Comparison of ENCODE assay signal across 1 cellular context in genomic region chr17:9576521-9577401, GRCh38.
TF ChIP-seq lines count a peak whose summit lies in the region.

Gene CFAP52, plus strand, starts transcription at chr17:9576642. Its CDS starts 54 bp downstream, at chr17:9576696.

TF ChIP-seq in GM12878, 131 proteins besides CTCF, POLR2A, EP300 and RAD21 (continued from another document):
- TF ChIP-seq HCFC1 (IDR thresholded peaks at IDR 0.05; ENCODE audit: low read length) (0 out of 2 replicates have a peak, but pooled peaks have one; percentile 7), ZZZ3 (IDR thresholded peaks at IDR 0.05; ENCODE audit: control insufficient read depth, insufficient read length, low read depth) (no peak), SIN3A (IDR thresholded peaks at IDR 0.05; ENCODE audit: low read depth, low read length) (peak; percentile 75; the same call in 1 of the 2 replicates), MEF2A (IDR thresholded peaks at IDR 0.05; ENCODE audit: insufficient read depth, low read depth, low read length) (no peak), BCL3 (IDR thresholded peaks at IDR 0.05; ENCODE audit: borderline replicate concordance, insufficient read depth, low read depth, low read length, poor library complexity, severe bottlenecking) (no peak), ZNF217 (IDR thresholded peaks at IDR 0.05) (no peak), RELA (IDR thresholded peaks at IDR 0.05; ENCODE audit: borderline replicate concordance, partially characterized antibody) (no peak), PRDM15 (CRISPR knock-in tag; IDR thresholded peaks at IDR 0.05) (no peak), SUPT20H (IDR thresholded peaks at IDR 0.05; ENCODE audit: borderline replicate concordance, control insufficient read depth, low read depth, low read length) (no peak), POLR2AphosphoS5 (IDR thresholded peaks at IDR 0.05; ENCODE audit: low read length) (no peak), CEBPB (IDR thresholded peaks at IDR 0.05; ENCODE audit: borderline replicate concordance in 1 of 2, low read depth in 2 of 2, low read length in 2 of 2) (no peak), BACH1 (IDR thresholded peaks at IDR 0.05; ENCODE audit: borderline replicate concordance) (no peak), SMARCA5 (IDR thresholded peaks at IDR 0.05) (no peak), EGR1 (IDR thresholded peaks at IDR 0.05; ENCODE audit: borderline replicate concordance in 1 of 2, low read depth in 2 of 2, low read length in 2 of 2) (peak in 1 of 2 experiments; percentile 80; a peak in 2 of 3 replicates), BMI1 (IDR thresholded peaks at IDR 0.05; ENCODE audit: borderline replicate concordance) (peak; percentile 97), EZH2 (IDR thresholded peaks at IDR 0.05; ENCODE audit: borderline replicate concordance, control insufficient read depth, low read depth, low read length) (no peak), USF2 (IDR thresholded peaks at IDR 0.05; ENCODE audit: borderline replicate concordance, low read depth, low read length) (no peak), BHLHE40 (IDR thresholded peaks at IDR 0.05; ENCODE audit: borderline replicate concordance in 1 of 2, low read depth in 2 of 2, low read length in 1 of 2) (no peak), HDGF (IDR thresholded peaks at IDR 0.05) (0 out of 2 replicates have a peak, but pooled peaks have one; percentile 28), NRF1 (conservative IDR thresholded peaks at IDR 0.05; ENCODE audit: low read depth, low read length) (peak; percentile 85), MXI1 (IDR thresholded peaks at IDR 0.05; ENCODE audit: low read depth, low read length) (peak; percentile 74; the same call in 1 of the 2 replicates), CREM (IDR thresholded peaks at IDR 0.05; ENCODE audit: low read depth) (no peak), ZSCAN29 (IDR thresholded peaks at IDR 0.05) (no peak), SIX5 (IDR thresholded peaks at IDR 0.05; ENCODE audit: low read depth, low read length, severe bottlenecking) (no peak), FOS (IDR thresholded peaks at IDR 0.05; ENCODE audit: borderline replicate concordance, extremely low read depth, insufficient read length) (no peak), IKZF1 (conservative IDR thresholded peaks at IDR 0.05) (no peak; the same call in 1 of the 2 replicates)
